ENCODE assay signal across 25 cellular contexts in genomic region chr11:113685650-113686349, GRCh38. TPM values are rescaled to one million over a fixed set of nuclear protein-coding genes. Genes with fewer than 3 reads are reported as not detected.
DNase-seq lines count a peak whose midpoint lies in the region; ATAC-seq and TF ChIP-seq lines count a peak whose summit lies in the region.
"Had no signal": no experiment of that assay in that cellular context is flagged by ENCODE, and none has a peak within 500 bp of the region (broad histone marks: within the 10 kb centered on the region; RNA-seq: fewer than 3 reads in every experiment).

No MANE protein-coding gene starts in this region.

- no peak overlapping the region for H3K27ac ChIP-seq in heart right ventricle
- H3K27ac ChIP-seq: epithelial cell of prostate, upper lobe of right lung had no signal

- H3K36me3 ChIP-seq in heart right ventricle: no peaks in the 10 kb centered on the region
- H3K36me3 ChIP-seq: upper lobe of right lung had no signal

- no peak for DNase-seq in heart right ventricle
- DNase-seq in AG08396 (ENCODE audit: low spot score): no peak
- DNase-seq in NCI-H2081 treated with DMSO at 0.1 percent for 48 hours (lab: John Stamatoyannopoulos, UW): no peak
- DNase-seq in retina: no peak
- DNase-seq: activated CD4-positive, alpha-beta T cell treated with anti-CD3 and anti-CD28 coated beads, Interleukin-2, amount 10 ng/mL, durations not matched to agents 7 days and 5 days; activated naive CD4-positive, alpha-beta T cell treated with Interleukin-2 at 50 U/mL for 16 hours; AML-193; caudate nucleus; foreskin fibroblast; GOT3; hypothalamus; Kasumi-1; kidney; naive thymus-derived CD8-positive, alpha-beta T cell; NCI-H1048; NCI-H69; SIG-M5; stimulated activated CD4-positive, alpha-beta T cell treated with anti-CD3 and anti-CD28 coated beads, Interleukin-1b, Interleukin-23, amount 100 ng/mL, for 48 hours; upper lobe of right lung had no signal

- peaks cover 48% of the 10 kb centered on the region for H3K4me1 Mint-ChIP-seq in nephron

- H3K9me3 Mint-ChIP-seq in nephron: no peaks in the 10 kb centered on the region
- H3K9me3 Mint-ChIP-seq: activated CD4-positive, alpha-beta T cell treated with anti-CD3 and anti-CD28 coated beads, Interleukin-2, amount 10 ng/mL, durations not matched to agents 7 days and 5 days; memory B cell; naive thymus-derived CD8-positive, alpha-beta T cell had no signal

- peak; percentile 56 for ATAC-seq in GM18517 (IDR thresholded peaks at IDR 0.05; ENCODE audit: unreplicated experiment)
- peak; percentile 45 for ATAC-seq in GM21447 (IDR thresholded peaks at IDR 0.05; ENCODE audit: unreplicated experiment)
- ATAC-seq in HG03439 (IDR thresholded peaks at IDR 0.05; ENCODE audit: unreplicated experiment): peak; percentile 48
- no peak for ATAC-seq in heart right ventricle
- ATAC-seq: naive thymus-derived CD8-positive, alpha-beta T cell; upper lobe of right lung had no signal

- no peak overlapping the region for H3K4me3 ChIP-seq in heart right ventricle
- H3K4me3 ChIP-seq: upper lobe of right lung had no signal

- H3K4me1 ChIP-seq in heart right ventricle: peaks cover 0 to 3% (median 0%) of the 10 kb centered on the region in 9 donors
- H3K4me1 ChIP-seq: upper lobe of right lung had no signal

- H3K36me3 Mint-ChIP-seq in nephron (ENCODE audit: low read depth): no peaks in the 10 kb centered on the region
- H3K36me3 Mint-ChIP-seq: naive thymus-derived CD8-positive, alpha-beta T cell had no signal

- intact Hi-C loops in heart right ventricle (cut with DNase I): no loop called here

- TF ChIP-seq CTCF in nephron (IDR thresholded peaks at IDR 0.05; ENCODE audit: unreplicated experiment in 3 of 3): no peak
- TF ChIP-seq CTCF in heart right ventricle (IDR thresholded peaks at IDR 0.05): no peak

- no peaks in the 10 kb centered on the region for H3K27me3 ChIP-seq in heart right ventricle
- H3K27me3 ChIP-seq: upper lobe of right lung had no signal

- H3K27ac Mint-ChIP-seq in nephron: peak overlapping the region; percentile 0 to 57 (median 13)
- H3K27ac Mint-ChIP-seq: activated CD4-positive, alpha-beta T cell treated with anti-CD3 and anti-CD28 coated beads, Interleukin-2, amount 10 ng/mL, durations not matched to agents 7 days and 5 days; memory B cell had no signal

- peak overlapping the region in 2 of 3 experiments; percentile 28 to 35 for H3K4me3 Mint-ChIP-seq in nephron
- H3K4me3 Mint-ChIP-seq: activated CD4-positive, alpha-beta T cell treated with anti-CD3 and anti-CD28 coated beads, Interleukin-2, amount 10 ng/mL, durations not matched to agents 7 days and 5 days; memory B cell; naive thymus-derived CD8-positive, alpha-beta T cell had no signal

- no peaks in the 10 kb centered on the region for H3K9me3 ChIP-seq in heart right ventricle
- H3K9me3 ChIP-seq: upper lobe of right lung had no signal

- H3K27me3 Mint-ChIP-seq in nephron (ENCODE audit: low read depth): peaks cover 17% of the 10 kb centered on the region
- H3K27me3 Mint-ChIP-seq: activated CD4-positive, alpha-beta T cell treated with anti-CD3 and anti-CD28 coated beads, Interleukin-2, amount 10 ng/mL, durations not matched to agents 7 days and 5 days; memory B cell had no signal

- 60 to 62% methylated on average over 2 of the region's 2 CpGs for WGBS in heart right ventricle, 2 donors

RNA-seq across cellular contexts. Expression of gene TMPRSS5, which starts 20.3 kb away (rescaled TPM):
- 1 to 10 TPM in 1 of 10 donors, under 1 TPM in 9; 0.39 to 1.9 (median 0.48) TPM for total RNA-seq in heart right ventricle
- polyA plus RNA-seq in heart right ventricle: 1 to 10 TPM in 1 of 2 donors, under 1 TPM in 1; 0.36 to 1.9 TPM
- polyA plus RNA-seq: naive thymus-derived CD8-positive, alpha-beta T cell had no signal

Comparison
In these comparisons a context has a peak if more than half of its experiments do, and no peak if none do; other contexts are left out.
1. ATAC-seq: peak in GM18517 (single experiment), GM21447 (single experiment) and HG03439 (single experiment); none in heart right ventricle (0 of 8).